Comparison of ENCODE assay signal across 9 cellular contexts in genomic region chr2:33497177-33497787, GRCh38. TPM values are rescaled to one million over a fixed set of nuclear protein-coding genes. Genes with fewer than 3 reads are reported as not detected.
A peak's percentile ranks its signal among the peaks of the same experiment; 100 is the strongest.
DNase-seq lines count a peak whose midpoint lies in the region; ATAC-seq and TF ChIP-seq lines count a peak whose summit lies in the region.
"Had no signal": no experiment of that assay in that cellular context is flagged by ENCODE, and none has a peak within 500 bp of the region (broad histone marks: within the 10 kb centered on the region; RNA-seq: fewer than 3 reads in every experiment).

No MANE protein-coding gene starts in this region.

- no peaks in the 10 kb centered on the region for H3K9me3 ChIP-seq in CD4-positive, alpha-beta memory T cell (ENCODE audit: control insufficient read depth in 1 of 2, low read length in 2 of 2)

- H3K27ac ChIP-seq in CD4-positive, alpha-beta memory T cell (ENCODE audit: low read depth, low read length): no peak overlapping the region

- CTCF ChIA-PET in CD4-positive, alpha-beta memory T cell (lab: Charles Lee; ENCODE audit: partially characterized antibody): no interaction called here
- CTCF ChIA-PET in activated B cell treated with CpG ODN at 0.5 μM for 24 hours (lab: Charles Lee): interaction anchor here (0.9 to 2.1 kb wide), 5 partner anchors 9 to 27 kb away, joined by 3 to 7 read pairs (median 6); partner anchors contain the start of gene RASGRP3

- H3K4me3 ChIP-seq in CD4-positive, alpha-beta memory T cell (ENCODE audit: low read length in 2 of 2): no peak overlapping the region

- ATAC-seq in GM19438 (IDR thresholded peaks at IDR 0.05; ENCODE audit: low read depth, unreplicated experiment) (peak; percentile 37), HG03354 (IDR thresholded peaks at IDR 0.05; ENCODE audit: poor library complexity, severe bottlenecking, unreplicated experiment) (peak; percentile 53), activated B cell treated with CpG ODN at 0.5 μM for 24 hours (ENCODE audit: low read depth) (peak; percentile 56)

- intact Hi-C loops in CD4-positive, alpha-beta memory T cell (cut with micrococcal nuclease): loop anchor here (1.0 kb wide), 1 partner anchor 20 kb away; no protein-coding TSS in a partner anchor
- intact Hi-C loops in activated B cell treated with CpG ODN at 0.5 μM for 24 hours (cut with micrococcal nuclease): loop anchor here (1.0 kb wide), 4 partner anchors 9 to 33 kb away; no protein-coding TSS in a partner anchor

- DNase-seq in CD4-positive, alpha-beta memory T cell: peak in 4 of 5 donors; percentile 43 to 61 (median 48)
- DNase-seq in activated B cell treated with CpG ODN at 0.5 μM for 24 hours (no peak), NCI-H1105 treated with DMSO at 0.1 percent for 48 hours (lab: John Stamatoyannopoulos, UW) (no peak), glomerular visceral epithelial cell (ENCODE audit: extremely low spot score) (no peak), NCI-H2196 (lab: John Stamatoyannopoulos, UW; ENCODE audit: unreplicated experiment) (no peak)
- DNase-seq in stimulated activated CD4-positive, alpha-beta T cell treated with anti-CD3 and anti-CD28 coated beads, Interleukin-15, amount 100 ng/mL, for 24 hours: no peak
- DNase-seq: DMS79 had no signal

- H3K4me1 Mint-ChIP-seq in CD4-positive, alpha-beta memory T cell: peaks cover 26 to 56% (median 32%) of the 10 kb centered on the region in 4 donors
- peaks cover 96% of the 10 kb centered on the region for H3K4me1 Mint-ChIP-seq in activated B cell treated with CpG ODN at 0.5 μM for 24 hours

- peaks cover 29% of the 10 kb centered on the region for H3K4me1 ChIP-seq in CD4-positive, alpha-beta memory T cell (ENCODE audit: insufficient read depth, low read length)

- H3K36me3 Mint-ChIP-seq in CD4-positive, alpha-beta memory T cell: peaks cover 0 to 3% of the 10 kb centered on the region in 2 donors
- peaks cover 49% of the 10 kb centered on the region for H3K36me3 Mint-ChIP-seq in activated B cell treated with CpG ODN at 0.5 μM for 24 hours (ENCODE audit: low read depth)

- peak overlapping the region in 6 of 7 donors; percentile 6 to 72 (median 36) for H3K27ac Mint-ChIP-seq in CD4-positive, alpha-beta memory T cell
- H3K27ac Mint-ChIP-seq in activated B cell treated with CpG ODN at 0.5 μM for 24 hours: peak overlapping the region; percentile 87

- peak overlapping the region in 5 of 8 donors; percentile 19 to 44 (median 33) for H3K4me3 Mint-ChIP-seq in CD4-positive, alpha-beta memory T cell
- peak overlapping the region; percentile 62 for H3K4me3 Mint-ChIP-seq in activated B cell treated with CpG ODN at 0.5 μM for 24 hours

- POLR2A ChIA-PET in CD4-positive, alpha-beta memory T cell (lab: Charles Lee; ENCODE audit: partially characterized antibody): interaction anchor here (1.0 to 1.1 kb wide), 2 partner anchors 20 to 21 kb away, joined by 3 to 4 read pairs; partner anchors contain the start of gene RASGRP3
- POLR2A ChIA-PET in activated B cell treated with CpG ODN at 0.5 μM for 24 hours (lab: Charles Lee): interaction anchor here (0.9 to 16.0 kb wide), 5 partner anchors 10 to 101 kb away, joined by 3 to 421 read pairs (median 8); partner anchors contain the start of genes FAM98A and RASGRP3

- H3K27me3 Mint-ChIP-seq in CD4-positive, alpha-beta memory T cell: no peaks in the 10 kb centered on the region
- H3K27me3 Mint-ChIP-seq in activated B cell treated with CpG ODN at 0.5 μM for 24 hours: no peaks in the 10 kb centered on the region

- no peaks in the 10 kb centered on the region for H3K27me3 ChIP-seq in CD4-positive, alpha-beta memory T cell (ENCODE audit: insufficient read depth, low read length)

- H3K36me3 ChIP-seq in CD4-positive, alpha-beta memory T cell (ENCODE audit: insufficient read depth, low read length): no peaks in the 10 kb centered on the region

- peaks cover 0 to 2% (median 0%) of the 10 kb centered on the region in 8 donors for H3K9me3 Mint-ChIP-seq in CD4-positive, alpha-beta memory T cell
- H3K9me3 Mint-ChIP-seq in activated B cell treated with CpG ODN at 0.5 μM for 24 hours: peaks cover 2% of the 10 kb centered on the region

- TF ChIP-seq CTCF in activated B cell treated with CpG ODN at 0.5 μM for 24 hours (IDR thresholded peaks at IDR 0.05): no peak

RNA-seq across cellular contexts. Expression of gene RASGRP3, which starts 20.8 kb away (rescaled TPM):
- total RNA-seq in CD4-positive, alpha-beta memory T cell: 1 to 10 TPM; 2.2 to 3.9 TPM
- 1 to 10 TPM; 3.1 to 3.4 TPM for polyA plus RNA-seq in CD4-positive, alpha-beta memory T cell
- 179 and 205 TPM in 2 replicates for total RNA-seq in activated B cell treated with CpG ODN at 0.5 μM for 24 hours

Comparison
In these comparisons a context has a peak if more than half of its experiments do, and no peak if none do; other contexts are left out.
1. DNase-seq: peak in CD4-positive, alpha-beta memory T cell (4 of 5); none in activated B cell treated with CpG ODN at 0.5 μM for 24 hours (single experiment), stimulated activated CD4-positive, alpha-beta T cell treated with anti-CD3 and anti-CD28 coated beads, Interleukin-15, amount 100 ng/mL, for 24 hours (single experiment), NCI-H1105 treated with DMSO at 0.1 percent for 48 hours (single experiment), glomerular visceral epithelial cell (single experiment) and NCI-H2196 (single experiment).
2. RNA of gene RASGRP3, which starts 20.8 kb away (total RNA-seq): 179 to 205 TPM in activated B cell treated with CpG ODN at 0.5 μM for 24 hours; 2.2 to 3.9 TPM in CD4-positive, alpha-beta memory T cell; every median in the first group is over 10 times any median in the second.
3. Peak in every context shown above with its lines, with median percentiles within 50 percentile points of each other: ATAC-seq.